ENCODE assay signal across 21 cellular contexts in genomic region chr15:89822030-89822429, GRCh38. TPM values are rescaled to one million over a fixed set of nuclear protein-coding genes. Genes with fewer than 3 reads are reported as not detected.
DNase-seq lines count a peak whose midpoint lies in the region; ATAC-seq and TF ChIP-seq lines count a peak whose summit lies in the region.
"Had no signal": no experiment of that assay in that cellular context is flagged by ENCODE, and none has a peak within 500 bp of the region (broad histone marks: within the 10 kb centered on the region; RNA-seq: fewer than 3 reads in every experiment).

No MANE protein-coding gene starts in this region.

- no peak for ATAC-seq in stimulated activated effector memory CD8-positive, alpha-beta T cell treated with anti-CD3 and anti-CD28 coated beads, Interleukin-12 subunit alpha, Interleukin-12 subunit beta, amount 100 ng/mL, for 72 hours
- no peak for ATAC-seq in GM18505 (IDR thresholded peaks at IDR 0.05; ENCODE audit: unreplicated experiment)
- ATAC-seq: activated T-cell treated with anti-CD3 and anti-CD28 coated beads, Interleukin-2, amount 50 U/mL, for 72 hours had no signal

- peak overlapping the region; percentile 58; the same call in 1 of the 2 replicates for H2AFZ ChIP-seq in KMS-11 (ENCODE audit: low read depth)

- intact Hi-C loops in MCF 10A (cut with micrococcal nuclease) (no loop called here), posterior vena cava (cut with DNase I) (no loop called here)

- H3K27ac ChIP-seq in KMS-11 = no peak overlapping the region
- H3K27ac ChIP-seq: colonic mucosa, testis had no signal

- DNase-seq in D341Med (ENCODE audit: low spot score) (peak; percentile 35), MCF 10A (ENCODE audit: unreplicated experiment) (peak; percentile 65), posterior vena cava (ENCODE audit: low spot score) (peak; percentile 44), NCI-H1092 treated with DMSO at 0.1 percent for 48 hours (lab: John Stamatoyannopoulos, UW) (no peak), NCI-H2029 (lab: John Stamatoyannopoulos, UW) (no peak)
- no peak for DNase-seq in stimulated activated effector memory CD8-positive, alpha-beta T cell treated with anti-CD3 and anti-CD28 coated beads, Interleukin-12 subunit alpha, Interleukin-12 subunit beta, amount 100 ng/mL, for 72 hours (ENCODE audit: low spot score in 2 of 2)
- DNase-seq: activated CD4-positive, alpha-beta T cell treated with anti-CD3 and anti-CD28 coated beads, Interleukin-2, amount 50 U/mL, for 4 hours; activated T-cell treated with anti-CD3 and anti-CD28 coated beads, Interleukin-2, amount 50 U/mL, for 72 hours; amniotic stem cell; CD4-positive, alpha-beta memory T cell; colonic mucosa; heart left ventricle; kidney; NCI-H146; NCI-H526; SHP77; stimulated activated CD4-positive, alpha-beta T cell treated with anti-CD3 and anti-CD28 coated beads, Interleukin-15, amount 100 ng/mL, for 24 hours; T-helper 9 cell; testis had no signal

- BruUV-seq in MCF 10A (replicated peaks; lab: Mats Ljungman, UMichigan) = no TSS peak

- POLR2A ChIA-PET in MCF 10A (lab: Yijun Ruan, JAX) = interaction anchor here (0.6 to 4.1 kb wide), 5 partner anchors 8 to 120 kb away, joined by 3 to 22 read pairs (median 5); partner anchors contain the start of gene ANPEP

- peaks cover 25% of the 10 kb centered on the region for H3K4me1 ChIP-seq in KMS-11 (ENCODE audit: low read depth, poor library complexity, severe bottlenecking)
- H3K4me1 ChIP-seq: colonic mucosa, testis had no signal

- no peaks in the 10 kb centered on the region for H3K27me3 Mint-ChIP-seq in MCF 10A (ENCODE audit: insufficient read depth, unreplicated experiment)

- TF ChIP-seq POLR2A in GM18505 (IDR thresholded peaks at IDR 0.05; ENCODE audit: borderline replicate concordance, extremely low read depth, insufficient read depth, insufficient read length) = no peak

- H3K4me2 ChIP-seq in KMS-11 = peak overlapping the region; percentile 68

- H3K4me3 Mint-ChIP-seq in MCF 10A (ENCODE audit: unreplicated experiment) = peak overlapping the region; percentile 38
- no peak overlapping the region for H3K4me3 Mint-ChIP-seq in stimulated activated effector memory CD8-positive, alpha-beta T cell treated with anti-CD3 and anti-CD28 coated beads, Interleukin-12 subunit alpha, Interleukin-12 subunit beta, amount 100 ng/mL, for 72 hours
- H3K4me3 Mint-ChIP-seq: activated T-cell treated with anti-CD3 and anti-CD28 coated beads, Interleukin-2, amount 50 U/mL, for 72 hours; CD4-positive, alpha-beta memory T cell had no signal

- CTCF ChIA-PET in MCF 10A (lab: Yijun Ruan, JAX) = interaction anchor here (0.6 to 3.5 kb wide), 5 partner anchors 14 to 62 kb away, joined by 3 to 10 read pairs (median 4); no protein-coding TSS in a partner anchor

- no peaks in the 10 kb centered on the region for H3K27me3 ChIP-seq in KMS-11 (ENCODE audit: insufficient read depth, low read depth)
- H3K27me3 ChIP-seq: colonic mucosa, testis had no signal

- no peak overlapping the region for H3K9ac ChIP-seq in KMS-11

- H3K27ac Mint-ChIP-seq in MCF 10A (ENCODE audit: low read depth, unreplicated experiment) = peak overlapping the region; percentile 81
- H3K27ac Mint-ChIP-seq in stimulated activated effector memory CD8-positive, alpha-beta T cell treated with anti-CD3 and anti-CD28 coated beads, Interleukin-12 subunit alpha, Interleukin-12 subunit beta, amount 100 ng/mL, for 72 hours = no peak overlapping the region
- H3K27ac Mint-ChIP-seq: activated T-cell treated with anti-CD3 and anti-CD28 coated beads, Interleukin-2, amount 50 U/mL, for 72 hours; CD4-positive, alpha-beta memory T cell had no signal

- peaks cover 46% of the 10 kb centered on the region for H3K4me1 Mint-ChIP-seq in MCF 10A (ENCODE audit: insufficient read depth, unreplicated experiment)
- no peaks in the 10 kb centered on the region for H3K4me1 Mint-ChIP-seq in stimulated activated effector memory CD8-positive, alpha-beta T cell treated with anti-CD3 and anti-CD28 coated beads, Interleukin-12 subunit alpha, Interleukin-12 subunit beta, amount 100 ng/mL, for 72 hours
- H3K4me1 Mint-ChIP-seq: CD4-positive, alpha-beta memory T cell had no signal

- no peaks in the 10 kb centered on the region for H3K9me3 Mint-ChIP-seq in MCF 10A (ENCODE audit: unreplicated experiment)
- no peaks in the 10 kb centered on the region for H3K9me3 Mint-ChIP-seq in stimulated activated effector memory CD8-positive, alpha-beta T cell treated with anti-CD3 and anti-CD28 coated beads, Interleukin-12 subunit alpha, Interleukin-12 subunit beta, amount 100 ng/mL, for 72 hours
- H3K9me3 Mint-ChIP-seq: activated T-cell treated with anti-CD3 and anti-CD28 coated beads, Interleukin-2, amount 50 U/mL, for 72 hours; CD4-positive, alpha-beta memory T cell had no signal

- H3K36me3 Mint-ChIP-seq in MCF 10A (ENCODE audit: insufficient read depth, unreplicated experiment) = no peaks in the 10 kb centered on the region
- H3K36me3 Mint-ChIP-seq in stimulated activated effector memory CD8-positive, alpha-beta T cell treated with anti-CD3 and anti-CD28 coated beads, Interleukin-12 subunit alpha, Interleukin-12 subunit beta, amount 100 ng/mL, for 72 hours = no peaks in the 10 kb centered on the region
- H3K36me3 Mint-ChIP-seq: CD4-positive, alpha-beta memory T cell had no signal

- TF ChIP-seq CTCF in KMS-11 (conservative IDR thresholded peaks at IDR 0.05; ENCODE audit: low read depth, low read length) (no peak), MCF 10A (IDR thresholded peaks at IDR 0.05; ENCODE audit: unreplicated experiment) (no peak)

- H3K36me3 ChIP-seq in KMS-11 (ENCODE audit: insufficient read depth) = no peaks in the 10 kb centered on the region
- H3K36me3 ChIP-seq: colonic mucosa, heart left ventricle had no signal

- H3K79me2 ChIP-seq in KMS-11 (ENCODE audit: insufficient read depth, low read depth) = no peaks in the 10 kb centered on the region

- H3K4me3 ChIP-seq in KMS-11 (IDR thresholded peaks at IDR 0.05; ENCODE audit: insufficient read depth, low read depth, low read length) = no peak overlapping the region
- H3K4me3 ChIP-seq: colonic mucosa, heart left ventricle, testis had no signal

- H4K20me1 ChIP-seq in KMS-11 (ENCODE audit: insufficient read depth) = no peaks in the 10 kb centered on the region

RNA-seq across cellular contexts. Expression of gene ANPEP, which starts 7.4 kb away (rescaled TPM):
- total RNA-seq in MCF 10A (2022) (252 and 294 TPM in 2 replicates), posterior vena cava (10 to 100 TPM; 22.2 to 73.8 TPM)

RNA-seq across cellular contexts. Expression of gene MESP2, which starts 45.9 kb away (rescaled TPM):
- not detected in 2 replicates for total RNA-seq in MCF 10A (2022)
- total RNA-seq in posterior vena cava = under 1 TPM; 0.32 to 0.38 TPM
- total RNA-seq: activated T-cell treated with anti-CD3 and anti-CD28 coated beads, Interleukin-2, amount 50 U/mL, for 72 hours; CD4-positive, alpha-beta memory T cell had no signal

Comparison
In these comparisons a context has a peak if more than half of its experiments do, and no peak if none do; other contexts are left out.
1. DNase-seq: peak in D341Med (single experiment), MCF 10A (single experiment) and posterior vena cava (single experiment); none in stimulated activated effector memory CD8-positive, alpha-beta T cell treated with anti-CD3 and anti-CD28 coated beads, Interleukin-12 subunit alpha, Interleukin-12 subunit beta, amount 100 ng/mL, for 72 hours (0 of 2), NCI-H1092 treated with DMSO at 0.1 percent for 48 hours (single experiment) and NCI-H2029 (single experiment).